Comparison of ENCODE assay signal across 14 cellular contexts in the genomic region with DNA sequence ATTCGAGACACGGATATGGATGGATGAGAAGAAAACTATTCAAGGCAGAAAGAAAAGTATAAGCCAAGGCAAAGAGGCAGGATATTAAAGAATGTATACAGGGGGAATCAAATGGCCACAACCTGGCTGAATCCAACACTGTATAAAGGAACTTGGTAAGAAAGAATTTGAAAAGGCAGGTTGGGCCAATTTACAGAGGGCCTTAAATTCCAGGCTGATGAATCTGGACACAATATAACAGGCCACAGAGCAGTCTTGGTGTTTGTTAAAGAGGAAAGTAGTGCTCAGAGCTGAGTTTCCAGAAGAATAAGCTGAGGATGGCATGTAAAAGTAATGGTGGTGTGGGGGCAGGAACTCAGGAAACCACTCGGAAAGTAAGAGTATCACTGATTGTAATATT.
DNase-seq lines count a peak whose midpoint lies in the region; ATAC-seq and TF ChIP-seq lines count a peak whose summit lies in the region.
"Had no signal": no experiment of that assay in that cellular context is flagged by ENCODE, and none has a peak within 500 bp of the region (broad histone marks: within the 10 kb centered on the region; RNA-seq: fewer than 3 reads in every experiment).

No MANE protein-coding gene starts in this region.

- no peaks in the 10 kb centered on the region for H3K9me3 ChIP-seq in OCI-LY7 (ENCODE audit: low read length)
- H3K9me3 ChIP-seq in CD4-positive, alpha-beta T cell (ENCODE audit: control insufficient read depth, low read length): no peaks in the 10 kb centered on the region
- H3K9me3 ChIP-seq: BE2C had no signal

- in situ Hi-C loops in astrocyte of the spinal cord (cut with HindIII; ENCODE audit: low sequenced_read_pairs): no loop called here

- TF ChIP-seq CTCF in OCI-LY7 (conservative IDR thresholded peaks at IDR 0.05; ENCODE audit: low read length): no peak
- no peak for TF ChIP-seq CTCF in astrocyte of the spinal cord (IDR thresholded peaks at IDR 0.05; ENCODE audit: low read depth, low read length)
- no peak for TF ChIP-seq CTCF in CD4-positive, alpha-beta T cell (IDR thresholded peaks at IDR 0.05)

- H3K27me3 Mint-ChIP-seq in stimulated activated memory B cell treated with anti-CD40 and anti-IgM and Interleukin-4, amounts not matched to agents 10 μg/mL and 1 μg/mL and 100 μg/mL, for 72 hours: no peaks in the 10 kb centered on the region
- H3K27me3 Mint-ChIP-seq in CD4-positive, alpha-beta T cell: no peaks in the 10 kb centered on the region

- CTCF ChIA-PET in OCI-LY7 (lab: Charles Lee; ENCODE audit: unreplicated experiment): no interaction called here
- CTCF ChIA-PET in CD4-positive, alpha-beta T cell (lab: Charles Lee): no interaction called here

- no peaks in the 10 kb centered on the region for H3K36me3 Mint-ChIP-seq in stimulated activated memory B cell treated with anti-CD40 and anti-IgM and Interleukin-4, amounts not matched to agents 10 μg/mL and 1 μg/mL and 100 μg/mL, for 72 hours
- H3K36me3 Mint-ChIP-seq in CD4-positive, alpha-beta T cell (ENCODE audit: low read depth): no peaks in the 10 kb centered on the region
- H3K36me3 Mint-ChIP-seq: CD8-positive, alpha-beta T cell had no signal

- H3K9me3 Mint-ChIP-seq in stimulated activated memory B cell treated with anti-CD40 and anti-IgM and Interleukin-4, amounts not matched to agents 10 μg/mL and 1 μg/mL and 100 μg/mL, for 72 hours: no peaks in the 10 kb centered on the region
- no peaks in the 10 kb centered on the region for H3K9me3 Mint-ChIP-seq in CD4-positive, alpha-beta T cell
- H3K9me3 Mint-ChIP-seq: CD8-positive, alpha-beta T cell had no signal

- POLR2A ChIA-PET in OCI-LY7 (lab: Charles Lee): interaction anchor here (0.6 to 2.5 kb wide), 3 partner anchors 10 to 45 kb away, joined by 3 to 6 read pairs (median 3); no protein-coding TSS in a partner anchor
- POLR2A ChIA-PET in CD4-positive, alpha-beta T cell (lab: Charles Lee): no interaction called here

- peak overlapping the region; percentile 29; the same call in 1 of the 2 replicates for H2AFZ ChIP-seq in OCI-LY7 (ENCODE audit: low read length)

- no TSS peak for BruUV-seq in OCI-LY7 (replicated peaks; lab: Mats Ljungman, UMichigan)

- H3K4me1 Mint-ChIP-seq in stimulated activated memory B cell treated with anti-CD40 and anti-IgM and Interleukin-4, amounts not matched to agents 10 μg/mL and 1 μg/mL and 100 μg/mL, for 72 hours: peaks cover 37% of the 10 kb centered on the region
- no peaks in the 10 kb centered on the region for H3K4me1 Mint-ChIP-seq in CD4-positive, alpha-beta T cell (ENCODE audit: low read depth)

- no peak overlapping the region for H3K4me2 ChIP-seq in OCI-LY7 (ENCODE audit: low read length)

- no peak for ATAC-seq in stimulated activated memory B cell treated with anti-CD40 and anti-IgM and Interleukin-4, amounts not matched to agents 10 μg/mL and 1 μg/mL and 100 μg/mL, for 72 hours
- ATAC-seq in CD4-positive, alpha-beta T cell (ENCODE audit: poor library complexity): no peak
- ATAC-seq: CD8-positive, alpha-beta T cell; GM12878; HCT116 had no signal

- H3K4me3 ChIP-seq in OCI-LY7 (ENCODE audit: low read depth, low read length, poor library complexity, severe bottlenecking) (no peak overlapping the region), astrocyte of the spinal cord (ENCODE audit: low read depth, low read length) (no peak overlapping the region)
- H3K4me3 ChIP-seq: GM12878 had no signal

- no peak overlapping the region for H3K27ac ChIP-seq in OCI-LY7 (ENCODE audit: low read depth, low read length, poor library complexity, severe bottlenecking)
- H3K27ac ChIP-seq in CD4-positive, alpha-beta T cell (ENCODE audit: low read depth, low read length): no peak overlapping the region
- H3K27ac ChIP-seq: C4-2B had no signal

- H3K36me3 ChIP-seq in OCI-LY7 (ENCODE audit: insufficient read depth, low read length): no peaks in the 10 kb centered on the region
- H3K36me3 ChIP-seq: BE2C had no signal

- H3K9me2 ChIP-seq in OCI-LY7 (ENCODE audit: insufficient read depth, low read length): no peaks in the 10 kb centered on the region

- H4K20me1 ChIP-seq in OCI-LY7 (ENCODE audit: insufficient read depth, low read length): no peaks in the 10 kb centered on the region

- H3K4me1 ChIP-seq in OCI-LY7 (ENCODE audit: insufficient read depth, low read length, poor library complexity, severe bottlenecking): peaks cover 43% of the 10 kb centered on the region
- H3K4me1 ChIP-seq: BE2C had no signal

- peak; percentile 21 for DNase-seq in AG20443 (ENCODE audit: low spot score)
- DNase-seq in OCI-LY7 (ENCODE audit: low spot score): no peak
- peak; percentile 22 for DNase-seq in astrocyte of the spinal cord (ENCODE audit: low read depth, low spot score)
- no peak for DNase-seq in NCI-H774 (lab: John Stamatoyannopoulos, UW)
- no peak for DNase-seq in T-helper 1 cell
- no peak for DNase-seq in CD4-positive, alpha-beta T cell
- DNase-seq: 8988T; BE2C; CD8-positive, alpha-beta T cell; COR-L47 had no signal

- intact Hi-C loops in OCI-LY7 (cut with micrococcal nuclease; ENCODE audit: unreplicated experiment): no loop called here
- intact Hi-C loops in CD4-positive, alpha-beta T cell (cut with DNase I, micrococcal nuclease): no loop called here

- no peaks in the 10 kb centered on the region for H3K79me2 ChIP-seq in OCI-LY7 (ENCODE audit: insufficient read depth, low read depth, low read length)

- peak overlapping the region; percentile 33 for H3K27ac Mint-ChIP-seq in stimulated activated memory B cell treated with anti-CD40 and anti-IgM and Interleukin-4, amounts not matched to agents 10 μg/mL and 1 μg/mL and 100 μg/mL, for 72 hours
- H3K27ac Mint-ChIP-seq in CD4-positive, alpha-beta T cell: no peak overlapping the region
- H3K27ac Mint-ChIP-seq: CD8-positive, alpha-beta T cell had no signal

- no peak overlapping the region for H3K4me3 Mint-ChIP-seq in stimulated activated memory B cell treated with anti-CD40 and anti-IgM and Interleukin-4, amounts not matched to agents 10 μg/mL and 1 μg/mL and 100 μg/mL, for 72 hours
- H3K4me3 Mint-ChIP-seq in CD4-positive, alpha-beta T cell: no peak overlapping the region
- H3K4me3 Mint-ChIP-seq: CD8-positive, alpha-beta T cell had no signal

- no peaks in the 10 kb centered on the region for H3K27me3 ChIP-seq in CD4-positive, alpha-beta T cell (ENCODE audit: control insufficient read depth, insufficient read depth, low read length)

Comparison
In these comparisons a context has a peak if more than half of its experiments do, and no peak if none do; other contexts are left out.
1. DNase-seq: peak in AG20443 (single experiment) and astrocyte of the spinal cord (single experiment); none in OCI-LY7 (single experiment), NCI-H774 (single experiment), T-helper 1 cell (0 of 5) and CD4-positive, alpha-beta T cell (0 of 10).